In genomic region chr18:4360221-4360715, GRCh38 we compare ENCODE assay signal across 1 cellular context.
TF ChIP-seq lines count a peak whose summit lies in the region.

No MANE protein-coding gene starts in this region.

TF ChIP-seq in GM12878, 131 proteins besides CTCF, POLR2A, EP300 and RAD21 (continued from another document):
- TF ChIP-seq PKNOX1 (IDR thresholded peaks at IDR 0.05) (no peak), IKZF1 (conservative IDR thresholded peaks at IDR 0.05) (no peak)
